In genomic region chr9:90773593-90773992, GRCh38 we compare ENCODE assay signal across 1 cellular context.
TF ChIP-seq lines count a peak whose summit lies in the region.

No MANE protein-coding gene starts in this region.

TF ChIP-seq in Ishikawa, 13 proteins besides CTCF, POLR2A, EP300 and RAD21 (continued from another document):
- TF ChIP-seq, protein P1, sequence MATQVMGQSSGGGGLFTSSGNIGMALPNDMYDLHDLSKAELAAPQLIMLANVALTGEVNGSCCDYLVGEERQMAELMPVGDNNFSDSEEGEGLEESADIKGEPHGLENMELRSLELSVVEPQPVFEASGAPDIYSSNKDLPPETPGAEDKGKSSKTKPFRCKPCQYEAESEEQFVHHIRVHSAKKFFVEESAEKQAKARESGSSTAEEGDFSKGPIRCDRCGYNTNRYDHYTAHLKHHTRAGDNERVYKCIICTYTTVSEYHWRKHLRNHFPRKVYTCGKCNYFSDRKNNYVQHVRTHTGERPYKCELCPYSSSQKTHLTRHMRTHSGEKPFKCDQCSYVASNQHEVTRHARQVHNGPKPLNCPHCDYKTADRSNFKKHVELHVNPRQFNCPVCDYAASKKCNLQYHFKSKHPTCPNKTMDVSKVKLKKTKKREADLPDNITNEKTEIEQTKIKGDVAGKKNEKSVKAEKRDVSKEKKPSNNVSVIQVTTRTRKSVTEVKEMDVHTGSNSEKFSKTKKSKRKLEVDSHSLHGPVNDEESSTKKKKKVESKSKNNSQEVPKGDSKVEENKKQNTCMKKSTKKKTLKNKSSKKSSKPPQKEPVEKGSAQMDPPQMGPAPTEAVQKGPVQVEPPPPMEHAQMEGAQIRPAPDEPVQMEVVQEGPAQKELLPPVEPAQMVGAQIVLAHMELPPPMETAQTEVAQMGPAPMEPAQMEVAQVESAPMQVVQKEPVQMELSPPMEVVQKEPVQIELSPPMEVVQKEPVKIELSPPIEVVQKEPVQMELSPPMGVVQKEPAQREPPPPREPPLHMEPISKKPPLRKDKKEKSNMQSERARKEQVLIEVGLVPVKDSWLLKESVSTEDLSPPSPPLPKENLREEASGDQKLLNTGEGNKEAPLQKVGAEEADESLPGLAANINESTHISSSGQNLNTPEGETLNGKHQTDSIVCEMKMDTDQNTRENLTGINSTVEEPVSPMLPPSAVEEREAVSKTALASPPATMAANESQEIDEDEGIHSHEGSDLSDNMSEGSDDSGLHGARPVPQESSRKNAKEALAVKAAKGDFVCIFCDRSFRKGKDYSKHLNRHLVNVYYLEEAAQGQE (IDR thresholded peaks at IDR 0.05; ENCODE audit: low read depth), result no peak
- no peak for TF ChIP-seq TCF12 (IDR thresholded peaks at IDR 0.05; ENCODE audit: low read depth)
